Comparison of ENCODE assay signal across 8 cellular contexts in genomic region chr12:27703720-27704452, GRCh38. TPM values are rescaled to one million over a fixed set of nuclear protein-coding genes. Genes with fewer than 3 reads are reported as not detected.
DNase-seq lines count a peak whose midpoint lies in the region; ATAC-seq, FAIRE-seq and TF ChIP-seq lines count a peak whose summit lies in the region.

No MANE protein-coding gene starts in this region.

- no peaks in the 10 kb centered on the region for H3K4me1 ChIP-seq in parathyroid adenoma

- H3K36me3 ChIP-seq in parathyroid adenoma (ENCODE audit: control insufficient read depth, insufficient read depth, low read length) = no peaks in the 10 kb centered on the region

- H3K9ac ChIP-seq in parathyroid adenoma = no peak overlapping the region

- H2AFZ ChIP-seq in parathyroid adenoma = no peak overlapping the region

- H3K27me3 ChIP-seq in parathyroid adenoma (ENCODE audit: control insufficient read depth, insufficient read depth, low read length) = no peaks in the 10 kb centered on the region

- FAIRE-seq in frontal cortex (lab: Jason Lieb, UNC) (no peak), urothelium cell line (lab: Jason Lieb, UNC) (no peak)

- DNase-seq in DMS114 treated with DMSO at 0.1 percent for 48 hours (lab: John Stamatoyannopoulos, UW; ENCODE audit: unreplicated experiment) (peak; percentile 73), HT1080 (ENCODE audit: low read depth) (peak; percentile 67), RKO (ENCODE audit: low spot score) (peak; percentile 86), frontal cortex (ENCODE audit: low spot score in 2 of 2) (peak; percentile 5 to 33), urothelium cell line (ENCODE audit: low spot score) (peak; percentile 66)
- peak; percentile 23 to 36 for DNase-seq in activated T-helper 1 cell treated with anti-CD3 and anti-CD28 coated beads, Interleukin-2, amount 50 U/mL, for 16 hours (ENCODE audit: low read depth in 1 of 2, low spot score in 1 of 2)

- peak; percentile 91 for ATAC-seq in GM21367 (IDR thresholded peaks at IDR 0.05; ENCODE audit: unreplicated experiment)

- no peaks in the 10 kb centered on the region for H3K79me2 ChIP-seq in parathyroid adenoma

- H3K4me3 ChIP-seq in parathyroid adenoma (ENCODE audit: low read depth, low read length) = no peak overlapping the region

- no peak overlapping the region for H3K27ac ChIP-seq in parathyroid adenoma

- no peak overlapping the region for H3K4me2 ChIP-seq in parathyroid adenoma (ENCODE audit: low read length)

- TF ChIP-seq CTCF in parathyroid adenoma (IDR thresholded peaks at IDR 0.05) = peak; percentile 65

- H3K9me3 ChIP-seq in parathyroid adenoma (ENCODE audit: control insufficient read depth, low read length) = no peaks in the 10 kb centered on the region

RNA-seq across cellular contexts. Expression of gene MRPS35, which starts 6.7 kb away (rescaled TPM):
- 69.4 and 88.6 TPM in 2 replicates for total RNA-seq in HT1080 (2014; rRNA removed; shearing (Covaris generic))
- 83.7 and 93.8 TPM in 2 replicates for polyA plus RNA-seq in HT1080 (2015; cell fraction: cytosol; rRNA removed)
- polyA plus RNA-seq in HT1080 (2015; cell fraction: nucleus; rRNA removed) = 64.3 and 82.8 TPM in 2 replicates
- total RNA-seq in frontal cortex = 89.3 TPM

RNA-seq across cellular contexts. Expression of gene REP15, which starts 7.6 kb away (rescaled TPM):
- total RNA-seq in HT1080 (2014; rRNA removed; shearing (Covaris generic)) = 3.5 and 4.0 TPM in 2 replicates
- 2.9 and 3.0 TPM in 2 replicates for polyA plus RNA-seq in HT1080 (2015; cell fraction: cytosol; rRNA removed)
- polyA plus RNA-seq in HT1080 (2015; cell fraction: nucleus; rRNA removed) = 6.9 and 7.3 TPM in 2 replicates
- 0.82 TPM for total RNA-seq in frontal cortex

Comparison
In these comparisons a context has a peak if more than half of its experiments do, and no peak if none do; other contexts are left out.
1. DNase-seq: peak in every context shown above with its lines; median percentile 86 in RKO; 73 in DMS114 treated with DMSO at 0.1 percent for 48 hours; 67 in HT1080; 66 in urothelium cell line; 30 in activated T-helper 1 cell treated with anti-CD3 and anti-CD28 coated beads, Interleukin-2, amount 50 U/mL, for 16 hours; 19 in frontal cortex.